Comparison of ENCODE assay signal across 1 cellular context in genomic region chr6:86685230-86685797, GRCh38.
TF ChIP-seq lines count a peak whose summit lies in the region.

No MANE protein-coding gene starts in this region.

TF ChIP-seq in K562, 482 proteins besides CTCF, POLR2A, EP300 and RAD21 (continued from another document and continues in another):
- TF ChIP-seq, protein P1, sequence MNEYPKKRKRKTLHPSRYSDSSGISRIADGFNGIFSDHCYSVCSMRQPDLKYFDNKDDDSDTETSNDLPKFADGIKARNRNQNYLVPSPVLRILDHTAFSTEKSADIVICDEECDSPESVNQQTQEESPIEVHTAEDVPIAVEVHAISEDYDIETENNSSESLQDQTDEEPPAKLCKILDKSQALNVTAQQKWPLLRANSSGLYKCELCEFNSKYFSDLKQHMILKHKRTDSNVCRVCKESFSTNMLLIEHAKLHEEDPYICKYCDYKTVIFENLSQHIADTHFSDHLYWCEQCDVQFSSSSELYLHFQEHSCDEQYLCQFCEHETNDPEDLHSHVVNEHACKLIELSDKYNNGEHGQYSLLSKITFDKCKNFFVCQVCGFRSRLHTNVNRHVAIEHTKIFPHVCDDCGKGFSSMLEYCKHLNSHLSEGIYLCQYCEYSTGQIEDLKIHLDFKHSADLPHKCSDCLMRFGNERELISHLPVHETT (CRISPR knock-in tag; conservative IDR thresholded peaks at IDR 0.05 in 1 of 2, IDR thresholded peaks at IDR 0.05 in 1 of 2): no peak; a peak in 1 of 4 replicates
- TF ChIP-seq C11orf30 (IDR thresholded peaks at IDR 0.05; ENCODE audit: low read depth) (no peak), CBX5 (IDR thresholded peaks at IDR 0.05; ENCODE audit: borderline replicate concordance, low read depth) (no peak), LEF1 (IDR thresholded peaks at IDR 0.05) (0 out of 2 replicates have a peak, but pooled peaks have one; percentile 16), ZBTB49 (CRISPR knock-in tag; IDR thresholded peaks at IDR 0.05; ENCODE audit: borderline replicate concordance) (no peak), ARID2 (IDR thresholded peaks at IDR 0.05) (no peak), HNRNPK (IDR thresholded peaks at IDR 0.05; ENCODE audit: low read depth, low read length, poor library complexity, severe bottlenecking) (no peak), CHD4 (IDR thresholded peaks at IDR 0.05; ENCODE audit: insufficient read depth, insufficient replicate concordance, low read depth, low read length, poor library complexity, severe bottlenecking) (no peak), CREM (IDR thresholded peaks at IDR 0.05; ENCODE audit: low read depth) (0 out of 2 replicates have a peak, but pooled peaks have one; percentile 26), MXI1 (IDR thresholded peaks at IDR 0.05; ENCODE audit: low read depth, low read length) (no peak), STAT5B (CRISPR knock-in tag; IDR thresholded peaks at IDR 0.05) (no peak), ZNF76 (CRISPR knock-in tag; IDR thresholded peaks at IDR 0.05; ENCODE audit: borderline replicate concordance) (no peak), ASH1L (IDR thresholded peaks at IDR 0.05; ENCODE audit: borderline replicate concordance, low read depth, partially characterized antibody) (no peak), TAF1 (IDR thresholded peaks at IDR 0.05; ENCODE audit: control insufficient read depth, extremely low read depth, insufficient read depth, low read length, severe bottlenecking) (no peak), PHF21A (IDR thresholded peaks at IDR 0.05; ENCODE audit: borderline replicate concordance, low read depth) (no peak), NR2C2 (CRISPR knock-in tag; IDR thresholded peaks at IDR 0.05) (no peak), NR2C2 (tag; IDR thresholded peaks at IDR 0.05) (no peak), ZNF57 (CRISPR knock-in tag; IDR thresholded peaks at IDR 0.05) (no peak), HDAC3 (IDR thresholded peaks at IDR 0.05; ENCODE audit: borderline replicate concordance, partially characterized antibody) (no peak), TAL1 (IDR thresholded peaks at IDR 0.05) (peak; percentile 35), SMAD4 (CRISPR knock-in tag; conservative IDR thresholded peaks at IDR 0.05) (no peak), ILK (tag; IDR thresholded peaks at IDR 0.05; ENCODE audit: borderline replicate concordance, low read depth) (no peak), FOXJ2 (tag; IDR thresholded peaks at IDR 0.05) (no peak), ZBTB8A (IDR thresholded peaks at IDR 0.05; ENCODE audit: partially characterized antibody) (no peak), MEF2D (tag; conservative IDR thresholded peaks at IDR 0.05; ENCODE audit: low read depth) (no peak), RFX5 (IDR thresholded peaks at IDR 0.05; ENCODE audit: low read depth, low read length) (no peak), RBM14 (IDR thresholded peaks at IDR 0.05; ENCODE audit: borderline replicate concordance, insufficient read depth, low read depth, low read length) (no peak), POLR2B (IDR thresholded peaks at IDR 0.05; ENCODE audit: low read depth, partially characterized antibody) (no peak), TEAD4 (IDR thresholded peaks at IDR 0.05; ENCODE audit: low read length) (peak; percentile 67), TEAD4 (CRISPR knock-in tag; IDR thresholded peaks at IDR 0.05; ENCODE audit: borderline replicate concordance) (no peak), ATF1 (CRISPR knock-in tag; IDR thresholded peaks at IDR 0.05) (no peak), ATF1 (tag; IDR thresholded peaks at IDR 0.05) (no peak), ZNF507 (tag; conservative IDR thresholded peaks at IDR 0.05) (no peak), CAMTA2 (CRISPR knock-in tag; conservative IDR thresholded peaks at IDR 0.05) (no peak), SMARCE1 (IDR thresholded peaks at IDR 0.05) (peak; percentile 86), PCBP2 (IDR thresholded peaks at IDR 0.05; ENCODE audit: low read depth, low read length, poor library complexity, severe bottlenecking) (no peak), PHTF2 (CRISPR knock-in tag; IDR thresholded peaks at IDR 0.05) (0 out of 2 replicates have a peak, but pooled peaks have one; percentile 33), HMG20A (CRISPR knock-in tag; conservative IDR thresholded peaks at IDR 0.05) (no peak), PYGO2 (tag; IDR thresholded peaks at IDR 0.05) (no peak), ATF7 (IDR thresholded peaks at IDR 0.05) (peak; percentile 26; the same call in 1 of the 2 replicates), TCF7L2 (IDR thresholded peaks at IDR 0.05; ENCODE audit: low read depth, low read length) (no peak), HOMEZ (CRISPR knock-in tag; IDR thresholded peaks at IDR 0.05) (no peak), YY1 (IDR thresholded peaks at IDR 0.05; ENCODE audit: borderline replicate concordance in 1 of 3, control insufficient read depth in 1 of 3, extremely low read depth in 1 of 3, insufficient read depth in 3 of 3, insufficient read length in 1 of 3, insufficient replicate concordance in 2 of 3, low read depth in 1 of 3, low read length in 2 of 3) (no peak), MTF1 (CRISPR knock-in tag; IDR thresholded peaks at IDR 0.05; ENCODE audit: borderline replicate concordance) (no peak), ILF3 (IDR thresholded peaks at IDR 0.05; ENCODE audit: borderline replicate concordance) (no peak)
- TF ChIP-seq, protein P2, sequence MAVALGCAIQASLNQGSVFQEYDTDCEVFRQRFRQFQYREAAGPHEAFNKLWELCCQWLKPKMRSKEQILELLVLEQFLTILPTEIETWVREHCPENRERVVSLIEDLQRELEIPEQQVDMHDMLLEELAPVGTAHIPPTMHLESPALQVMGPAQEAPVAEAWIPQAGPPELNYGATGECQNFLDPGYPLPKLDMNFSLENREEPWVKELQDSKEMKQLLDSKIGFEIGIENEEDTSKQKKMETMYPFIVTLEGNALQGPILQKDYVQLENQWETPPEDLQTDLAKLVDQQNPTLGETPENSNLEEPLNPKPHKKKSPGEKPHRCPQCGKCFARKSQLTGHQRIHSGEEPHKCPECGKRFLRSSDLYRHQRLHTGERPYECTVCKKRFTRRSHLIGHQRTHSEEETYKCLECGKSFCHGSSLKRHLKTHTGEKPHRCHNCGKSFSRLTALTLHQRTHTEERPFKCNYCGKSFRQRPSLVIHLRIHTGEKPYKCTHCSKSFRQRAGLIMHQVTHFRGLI (CRISPR knock-in tag; IDR thresholded peaks at IDR 0.05): no peak
- TF ChIP-seq, protein P3, sequence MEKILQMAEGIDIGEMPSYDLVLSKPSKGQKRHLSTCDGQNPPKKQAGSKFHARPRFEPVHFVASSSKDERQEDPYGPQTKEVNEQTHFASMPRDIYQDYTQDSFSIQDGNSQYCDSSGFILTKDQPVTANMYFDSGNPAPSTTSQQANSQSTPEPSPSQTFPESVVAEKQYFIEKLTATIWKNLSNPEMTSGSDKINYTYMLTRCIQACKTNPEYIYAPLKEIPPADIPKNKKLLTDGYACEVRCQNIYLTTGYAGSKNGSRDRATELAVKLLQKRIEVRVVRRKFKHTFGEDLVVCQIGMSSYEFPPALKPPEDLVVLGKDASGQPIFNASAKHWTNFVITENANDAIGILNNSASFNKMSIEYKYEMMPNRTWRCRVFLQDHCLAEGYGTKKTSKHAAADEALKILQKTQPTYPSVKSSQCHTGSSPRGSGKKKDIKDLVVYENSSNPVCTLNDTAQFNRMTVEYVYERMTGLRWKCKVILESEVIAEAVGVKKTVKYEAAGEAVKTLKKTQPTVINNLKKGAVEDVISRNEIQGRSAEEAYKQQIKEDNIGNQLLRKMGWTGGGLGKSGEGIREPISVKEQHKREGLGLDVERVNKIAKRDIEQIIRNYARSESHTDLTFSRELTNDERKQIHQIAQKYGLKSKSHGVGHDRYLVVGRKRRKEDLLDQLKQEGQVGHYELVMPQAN (IDR thresholded peaks at IDR 0.05; ENCODE audit: borderline replicate concordance): no peak
- TF ChIP-seq, protein P4, sequence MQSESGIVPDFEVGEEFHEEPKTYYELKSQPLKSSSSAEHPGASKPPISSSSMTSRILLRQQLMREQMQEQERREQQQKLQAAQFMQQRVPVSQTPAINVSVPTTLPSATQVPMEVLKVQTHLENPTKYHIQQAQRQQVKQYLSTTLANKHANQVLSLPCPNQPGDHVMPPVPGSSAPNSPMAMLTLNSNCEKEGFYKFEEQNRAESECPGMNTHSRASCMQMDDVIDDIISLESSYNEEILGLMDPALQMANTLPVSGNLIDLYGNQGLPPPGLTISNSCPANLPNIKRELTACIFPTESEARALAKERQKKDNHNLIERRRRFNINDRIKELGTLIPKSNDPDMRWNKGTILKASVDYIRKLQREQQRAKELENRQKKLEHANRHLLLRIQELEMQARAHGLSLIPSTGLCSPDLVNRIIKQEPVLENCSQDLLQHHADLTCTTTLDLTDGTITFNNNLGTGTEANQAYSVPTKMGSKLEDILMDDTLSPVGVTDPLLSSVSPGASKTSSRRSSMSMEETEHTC (IDR thresholded peaks at IDR 0.05): no peak
- TF ChIP-seq, protein P5, sequence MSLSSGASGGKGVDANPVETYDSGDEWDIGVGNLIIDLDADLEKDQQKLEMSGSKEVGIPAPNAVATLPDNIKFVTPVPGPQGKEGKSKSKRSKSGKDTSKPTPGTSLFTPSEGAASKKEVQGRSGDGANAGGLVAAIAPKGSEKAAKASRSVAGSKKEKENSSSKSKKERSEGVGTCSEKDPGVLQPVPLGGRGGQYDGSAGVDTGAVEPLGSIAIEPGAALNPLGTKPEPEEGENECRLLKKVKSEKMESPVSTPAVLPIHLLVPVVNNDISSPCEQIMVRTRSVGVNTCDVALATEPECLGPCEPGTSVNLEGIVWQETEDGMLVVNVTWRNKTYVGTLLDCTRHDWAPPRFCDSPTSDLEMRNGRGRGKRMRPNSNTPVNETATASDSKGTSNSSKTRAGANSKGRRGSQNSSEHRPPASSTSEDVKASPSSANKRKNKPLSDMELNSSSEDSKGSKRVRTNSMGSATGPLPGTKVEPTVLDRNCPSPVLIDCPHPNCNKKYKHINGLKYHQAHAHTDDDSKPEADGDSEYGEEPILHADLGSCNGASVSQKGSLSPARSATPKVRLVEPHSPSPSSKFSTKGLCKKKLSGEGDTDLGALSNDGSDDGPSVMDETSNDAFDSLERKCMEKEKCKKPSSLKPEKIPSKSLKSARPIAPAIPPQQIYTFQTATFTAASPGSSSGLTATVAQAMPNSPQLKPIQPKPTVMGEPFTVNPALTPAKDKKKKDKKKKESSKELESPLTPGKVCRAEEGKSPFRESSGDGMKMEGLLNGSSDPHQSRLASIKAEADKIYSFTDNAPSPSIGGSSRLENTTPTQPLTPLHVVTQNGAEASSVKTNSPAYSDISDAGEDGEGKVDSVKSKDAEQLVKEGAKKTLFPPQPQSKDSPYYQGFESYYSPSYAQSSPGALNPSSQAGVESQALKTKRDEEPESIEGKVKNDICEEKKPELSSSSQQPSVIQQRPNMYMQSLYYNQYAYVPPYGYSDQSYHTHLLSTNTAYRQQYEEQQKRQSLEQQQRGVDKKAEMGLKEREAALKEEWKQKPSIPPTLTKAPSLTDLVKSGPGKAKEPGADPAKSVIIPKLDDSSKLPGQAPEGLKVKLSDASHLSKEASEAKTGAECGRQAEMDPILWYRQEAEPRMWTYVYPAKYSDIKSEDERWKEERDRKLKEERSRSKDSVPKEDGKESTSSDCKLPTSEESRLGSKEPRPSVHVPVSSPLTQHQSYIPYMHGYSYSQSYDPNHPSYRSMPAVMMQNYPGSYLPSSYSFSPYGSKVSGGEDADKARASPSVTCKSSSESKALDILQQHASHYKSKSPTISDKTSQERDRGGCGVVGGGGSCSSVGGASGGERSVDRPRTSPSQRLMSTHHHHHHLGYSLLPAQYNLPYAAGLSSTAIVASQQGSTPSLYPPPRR (CRISPR knock-in tag; IDR thresholded peaks at IDR 0.05; ENCODE audit: borderline replicate concordance): no peak
- TF ChIP-seq, protein P6, sequence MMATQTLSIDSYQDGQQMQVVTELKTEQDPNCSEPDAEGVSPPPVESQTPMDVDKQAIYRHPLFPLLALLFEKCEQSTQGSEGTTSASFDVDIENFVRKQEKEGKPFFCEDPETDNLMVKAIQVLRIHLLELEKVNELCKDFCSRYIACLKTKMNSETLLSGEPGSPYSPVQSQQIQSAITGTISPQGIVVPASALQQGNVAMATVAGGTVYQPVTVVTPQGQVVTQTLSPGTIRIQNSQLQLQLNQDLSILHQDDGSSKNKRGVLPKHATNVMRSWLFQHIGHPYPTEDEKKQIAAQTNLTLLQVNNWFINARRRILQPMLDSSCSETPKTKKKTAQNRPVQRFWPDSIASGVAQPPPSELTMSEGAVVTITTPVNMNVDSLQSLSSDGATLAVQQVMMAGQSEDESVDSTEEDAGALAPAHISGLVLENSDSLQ (IDR thresholded peaks at IDR 0.05): peak; percentile 64
- TF ChIP-seq, protein P7, sequence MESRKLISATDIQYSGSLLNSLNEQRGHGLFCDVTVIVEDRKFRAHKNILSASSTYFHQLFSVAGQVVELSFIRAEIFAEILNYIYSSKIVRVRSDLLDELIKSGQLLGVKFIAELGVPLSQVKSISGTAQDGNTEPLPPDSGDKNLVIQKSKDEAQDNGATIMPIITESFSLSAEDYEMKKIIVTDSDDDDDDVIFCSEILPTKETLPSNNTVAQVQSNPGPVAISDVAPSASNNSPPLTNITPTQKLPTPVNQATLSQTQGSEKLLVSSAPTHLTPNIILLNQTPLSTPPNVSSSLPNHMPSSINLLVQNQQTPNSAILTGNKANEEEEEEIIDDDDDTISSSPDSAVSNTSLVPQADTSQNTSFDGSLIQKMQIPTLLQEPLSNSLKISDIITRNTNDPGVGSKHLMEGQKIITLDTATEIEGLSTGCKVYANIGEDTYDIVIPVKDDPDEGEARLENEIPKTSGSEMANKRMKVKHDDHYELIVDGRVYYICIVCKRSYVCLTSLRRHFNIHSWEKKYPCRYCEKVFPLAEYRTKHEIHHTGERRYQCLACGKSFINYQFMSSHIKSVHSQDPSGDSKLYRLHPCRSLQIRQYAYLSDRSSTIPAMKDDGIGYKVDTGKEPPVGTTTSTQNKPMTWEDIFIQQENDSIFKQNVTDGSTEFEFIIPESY (CRISPR knock-in tag; IDR thresholded peaks at IDR 0.05): no peak
